In genomic region chr15:26212109-26212508, GRCh38 we compare ENCODE assay signal across 23 cellular contexts.
"Had no signal": no experiment of that assay in that cellular context is flagged by ENCODE, and none has a peak within 500 bp of the region (broad histone marks: within the 10 kb centered on the region; RNA-seq: fewer than 3 reads in every experiment).

No MANE protein-coding gene starts in this region.

- ATAC-seq: effector memory CD8-positive, alpha-beta T cell; esophagus mucosa; foreskin keratinocyte; gastroesophageal sphincter; heart left ventricle had no signal

- DNase-seq: colonic mucosa; cortex of kidney; dermis blood vessel endothelial cell; dorsolateral prefrontal cortex; effector CD4-positive, alpha-beta T cell; effector CD8-positive, alpha-beta T cell; effector memory CD4-positive, alpha-beta T cell; effector memory CD8-positive, alpha-beta T cell; endodermal cell; erythroblast; esophagus squamous epithelium; foreskin fibroblast; foreskin keratinocyte; foreskin melanocyte; gastrocnemius medialis; glutamatergic neuron; head of caudate nucleus; heart left ventricle had no signal

- H3K4me1 ChIP-seq: colonic mucosa, esophagus muscularis mucosa, esophagus squamous epithelium, foreskin keratinocyte, gastrocnemius medialis, gastroesophageal sphincter, heart left ventricle had no signal

- H3K36me3 ChIP-seq: colonic mucosa, esophagus muscularis mucosa, esophagus squamous epithelium, gastrocnemius medialis, gastroesophageal sphincter, heart left ventricle had no signal

- H3K4me3 ChIP-seq: colonic mucosa, coronary artery, dorsolateral prefrontal cortex, esophagus muscularis mucosa, esophagus squamous epithelium, gastrocnemius medialis, gastroesophageal sphincter, heart left ventricle had no signal

- H3K9me3 ChIP-seq: colonic mucosa, gastrocnemius medialis had no signal

- H3K27ac ChIP-seq: colonic mucosa, coronary artery, dorsolateral prefrontal cortex, epithelial cell of prostate, esophagus muscularis mucosa, esophagus squamous epithelium, foreskin keratinocyte, gastrocnemius medialis, gastroesophageal sphincter, heart left ventricle had no signal

- H3K27me3 ChIP-seq: colonic mucosa, esophagus muscularis mucosa, esophagus squamous epithelium, foreskin keratinocyte, gastrocnemius medialis, gastroesophageal sphincter, heart left ventricle had no signal
